Comparison of ENCODE assay signal across 2 cellular contexts in the genomic region with DNA sequence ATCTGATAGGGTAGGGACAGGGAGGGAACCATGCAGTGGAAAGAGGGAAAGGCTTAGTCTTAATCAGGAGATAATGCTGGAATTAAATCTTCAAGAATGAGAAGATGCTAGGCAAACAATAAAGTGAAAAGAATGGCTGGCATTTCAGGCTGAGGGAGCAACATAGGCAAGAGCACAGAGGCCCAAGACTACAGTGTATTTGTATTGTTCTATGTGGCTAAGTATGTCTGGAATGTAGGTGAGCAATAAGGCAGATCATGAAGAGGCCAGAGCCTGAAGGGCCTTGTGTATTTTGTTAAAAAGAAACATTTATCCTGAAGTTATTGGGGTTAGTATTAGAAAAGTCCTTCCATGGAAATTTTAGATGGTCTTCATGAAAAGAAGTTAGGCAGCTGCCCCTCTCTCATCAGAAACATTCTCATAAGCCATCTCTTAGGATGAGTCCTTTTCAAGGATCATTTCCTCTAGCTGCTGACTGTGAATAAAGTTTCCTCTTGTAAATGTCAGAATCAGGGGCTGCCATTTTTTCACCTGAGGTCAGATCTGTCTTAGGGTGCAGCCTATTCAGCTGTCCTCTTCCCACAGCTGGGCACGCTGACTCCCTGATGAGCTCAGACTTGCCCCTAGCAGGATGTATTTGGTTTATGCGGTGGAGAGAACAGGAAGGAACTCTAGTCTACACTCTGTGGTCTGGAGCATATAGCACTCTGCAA.
TF ChIP-seq lines count a peak whose summit lies in the region.

No MANE protein-coding gene starts in this region.

TF ChIP-seq in SK-N-SH, 30 proteins besides CTCF, POLR2A, EP300 and RAD21:
- TF ChIP-seq FOXJ3 (CRISPR knock-in tag; IDR thresholded peaks at IDR 0.05) (no peak), GATA2 (CRISPR knock-in tag; IDR thresholded peaks at IDR 0.05) (no peak), TEAD4 (IDR thresholded peaks at IDR 0.05; ENCODE audit: borderline replicate concordance, insufficient read depth) (0 out of 2 replicates have a peak, but pooled peaks have one; percentile 66), RXRA (IDR thresholded peaks at IDR 0.05; ENCODE audit: borderline replicate concordance, low read depth) (no peak), GABPA (IDR thresholded peaks at IDR 0.05; ENCODE audit: low read depth) (no peak), YY1 (IDR thresholded peaks at IDR 0.05; ENCODE audit: low read depth) (peak; percentile 34; the same call in 1 of the 2 replicates), RFX5 (IDR thresholded peaks at IDR 0.05; ENCODE audit: low read length) (no peak), FOSL2 (IDR thresholded peaks at IDR 0.05; ENCODE audit: borderline replicate concordance, low read depth) (no peak), TCF12 (IDR thresholded peaks at IDR 0.05) (peak; percentile 10; the same call in 1 of the 2 replicates)
- TF ChIP-seq, protein P1, sequence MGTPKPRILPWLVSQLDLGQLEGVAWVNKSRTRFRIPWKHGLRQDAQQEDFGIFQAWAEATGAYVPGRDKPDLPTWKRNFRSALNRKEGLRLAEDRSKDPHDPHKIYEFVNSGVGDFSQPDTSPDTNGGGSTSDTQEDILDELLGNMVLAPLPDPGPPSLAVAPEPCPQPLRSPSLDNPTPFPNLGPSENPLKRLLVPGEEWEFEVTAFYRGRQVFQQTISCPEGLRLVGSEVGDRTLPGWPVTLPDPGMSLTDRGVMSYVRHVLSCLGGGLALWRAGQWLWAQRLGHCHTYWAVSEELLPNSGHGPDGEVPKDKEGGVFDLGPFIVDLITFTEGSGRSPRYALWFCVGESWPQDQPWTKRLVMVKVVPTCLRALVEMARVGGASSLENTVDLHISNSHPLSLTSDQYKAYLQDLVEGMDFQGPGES (IDR thresholded peaks at IDR 0.05; ENCODE audit: low read depth, low read length), result no peak
- TF ChIP-seq, protein P2, sequence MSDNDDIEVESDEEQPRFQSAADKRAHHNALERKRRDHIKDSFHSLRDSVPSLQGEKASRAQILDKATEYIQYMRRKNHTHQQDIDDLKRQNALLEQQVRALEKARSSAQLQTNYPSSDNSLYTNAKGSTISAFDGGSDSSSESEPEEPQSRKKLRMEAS (IDR thresholded peaks at IDR 0.05; ENCODE audit: low read depth), result no peak
- TF ChIP-seq, protein P3, sequence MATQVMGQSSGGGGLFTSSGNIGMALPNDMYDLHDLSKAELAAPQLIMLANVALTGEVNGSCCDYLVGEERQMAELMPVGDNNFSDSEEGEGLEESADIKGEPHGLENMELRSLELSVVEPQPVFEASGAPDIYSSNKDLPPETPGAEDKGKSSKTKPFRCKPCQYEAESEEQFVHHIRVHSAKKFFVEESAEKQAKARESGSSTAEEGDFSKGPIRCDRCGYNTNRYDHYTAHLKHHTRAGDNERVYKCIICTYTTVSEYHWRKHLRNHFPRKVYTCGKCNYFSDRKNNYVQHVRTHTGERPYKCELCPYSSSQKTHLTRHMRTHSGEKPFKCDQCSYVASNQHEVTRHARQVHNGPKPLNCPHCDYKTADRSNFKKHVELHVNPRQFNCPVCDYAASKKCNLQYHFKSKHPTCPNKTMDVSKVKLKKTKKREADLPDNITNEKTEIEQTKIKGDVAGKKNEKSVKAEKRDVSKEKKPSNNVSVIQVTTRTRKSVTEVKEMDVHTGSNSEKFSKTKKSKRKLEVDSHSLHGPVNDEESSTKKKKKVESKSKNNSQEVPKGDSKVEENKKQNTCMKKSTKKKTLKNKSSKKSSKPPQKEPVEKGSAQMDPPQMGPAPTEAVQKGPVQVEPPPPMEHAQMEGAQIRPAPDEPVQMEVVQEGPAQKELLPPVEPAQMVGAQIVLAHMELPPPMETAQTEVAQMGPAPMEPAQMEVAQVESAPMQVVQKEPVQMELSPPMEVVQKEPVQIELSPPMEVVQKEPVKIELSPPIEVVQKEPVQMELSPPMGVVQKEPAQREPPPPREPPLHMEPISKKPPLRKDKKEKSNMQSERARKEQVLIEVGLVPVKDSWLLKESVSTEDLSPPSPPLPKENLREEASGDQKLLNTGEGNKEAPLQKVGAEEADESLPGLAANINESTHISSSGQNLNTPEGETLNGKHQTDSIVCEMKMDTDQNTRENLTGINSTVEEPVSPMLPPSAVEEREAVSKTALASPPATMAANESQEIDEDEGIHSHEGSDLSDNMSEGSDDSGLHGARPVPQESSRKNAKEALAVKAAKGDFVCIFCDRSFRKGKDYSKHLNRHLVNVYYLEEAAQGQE (IDR thresholded peaks at IDR 0.05; ENCODE audit: low read depth, low read length), result no peak
TF ChIP-seq in SK-N-SH: peak in this region for 3.

TF ChIP-seq in GM12878, 131 proteins besides CTCF, POLR2A, EP300 and RAD21 (continues in another document):
- TF ChIP-seq, protein P2 (IDR thresholded peaks at IDR 0.05; ENCODE audit: low read depth, low read length), result no peak
- TF ChIP-seq FOS (IDR thresholded peaks at IDR 0.05; ENCODE audit: borderline replicate concordance, extremely low read depth, insufficient read length) (no peak), STAT1 (conservative IDR thresholded peaks at IDR 0.05) (no peak), TAF1 (IDR thresholded peaks at IDR 0.05; ENCODE audit: borderline replicate concordance, low read depth, low read length) (no peak), ZBTB11 (CRISPR knock-in tag; IDR thresholded peaks at IDR 0.05) (no peak), CBX3 (IDR thresholded peaks at IDR 0.05; ENCODE audit: borderline replicate concordance, low read depth) (no peak), FOXK2 (IDR thresholded peaks at IDR 0.05) (no peak), ZBTB40 (IDR thresholded peaks at IDR 0.05; ENCODE audit: borderline replicate concordance) (peak; percentile 76), POLR2AphosphoS5 (IDR thresholded peaks at IDR 0.05; ENCODE audit: low read length) (no peak), PRDM15 (CRISPR knock-in tag; IDR thresholded peaks at IDR 0.05) (no peak), IKZF2 (IDR thresholded peaks at IDR 0.05) (peak; percentile 86 to 88), SMC3 (IDR thresholded peaks at IDR 0.05; ENCODE audit: borderline replicate concordance, low read length) (no peak), IRF5 (IDR thresholded peaks at IDR 0.05; ENCODE audit: borderline replicate concordance) (no peak), ETV6 (conservative IDR thresholded peaks at IDR 0.05 in 1 of 2, IDR thresholded peaks at IDR 0.05 in 1 of 2; ENCODE audit: borderline replicate concordance in 1 of 2, low read depth in 1 of 2) (peak in 1 of 2 experiments; percentile 93; a peak in 2 of 4 replicates), PAX8 (IDR thresholded peaks at IDR 0.05) (no peak), ELK1 (IDR thresholded peaks at IDR 0.05; ENCODE audit: low read depth, low read length) (no peak), HDGF (IDR thresholded peaks at IDR 0.05) (no peak), BHLHE40 (IDR thresholded peaks at IDR 0.05; ENCODE audit: borderline replicate concordance in 1 of 2, low read depth in 2 of 2, low read length in 1 of 2) (peak; percentile 34 to 54; a peak in 1 of 4 replicates), IKZF1 (conservative IDR thresholded peaks at IDR 0.05) (peak; percentile 86), EED (IDR thresholded peaks at IDR 0.05; ENCODE audit: low read depth) (peak; percentile 88), SUZ12 (IDR thresholded peaks at IDR 0.05; ENCODE audit: unreplicated experiment) (no peak), HCFC1 (IDR thresholded peaks at IDR 0.05; ENCODE audit: low read length) (no peak)
- TF ChIP-seq, protein P1 (IDR thresholded peaks at IDR 0.05), result no peak
